In genomic region chr5:157365732-157366131, GRCh38 we compare ENCODE assay signal across 14 cellular contexts.
"Had no signal": no experiment of that assay in that cellular context is flagged by ENCODE, and none has a peak within 500 bp of the region (broad histone marks: within the 10 kb centered on the region; RNA-seq: fewer than 3 reads in every experiment).

No MANE protein-coding gene starts in this region.

- H3K27ac ChIP-seq: adrenal gland, hepatocyte, parathyroid adenoma, suprapubic skin, upper lobe of left lung had no signal

- H3K4me3 Mint-ChIP-seq: activated B cell treated with CpG ODN at 0.5 μM for 24 hours; activated CD8-positive, alpha-beta T cell treated with anti-CD3 and anti-CD28 coated beads, Interleukin-2, amount 10 ng/mL, durations not matched to agents 7 days and 5 days; T-helper 2 cell treated with Interferon-gamma antibody and Interleukin-4, amounts not matched to agents 5 μg/mL and 100 μg/mL, for 36 hours had no signal

- H3K27me3 Mint-ChIP-seq: activated B cell treated with CpG ODN at 0.5 μM for 24 hours had no signal

- DNase-seq: activated B cell treated with CpG ODN at 0.5 μM for 24 hours; activated CD4-positive, alpha-beta T cell treated with anti-CD3 and anti-CD28 coated beads for 48 hours; activated CD8-positive, alpha-beta memory T cell treated with anti-CD3 and anti-CD28 coated beads, Interleukin-2, amount 50 U/mL, for 4 hours; activated CD8-positive, alpha-beta T cell treated with anti-CD3 and anti-CD28 coated beads, Interleukin-2, amount 10 ng/mL, durations not matched to agents 7 days and 5 days; activated naive CD4-positive, alpha-beta T cell; adrenal gland; islet precursor cell; midbrain; stimulated activated naive CD4-positive, alpha-beta T cell; upper lobe of left lung had no signal

- H2AFZ ChIP-seq: parathyroid adenoma had no signal

- H3K4me3 ChIP-seq: adrenal gland, hepatocyte, suprapubic skin, upper lobe of left lung had no signal

- H3K36me3 ChIP-seq: adrenal gland, suprapubic skin had no signal

- ATAC-seq: activated CD8-positive, alpha-beta T cell treated with anti-CD3 and anti-CD28 coated beads, Interleukin-2, amount 10 ng/mL, durations not matched to agents 7 days and 5 days had no signal

- H3K9me3 ChIP-seq: adrenal gland, suprapubic skin, upper lobe of left lung had no signal

- H3K4me1 Mint-ChIP-seq: activated B cell treated with CpG ODN at 0.5 μM for 24 hours had no signal

- H3K4me1 ChIP-seq: adrenal gland, suprapubic skin, upper lobe of left lung had no signal

- H3K79me2 ChIP-seq: hepatocyte had no signal

- H3K27ac Mint-ChIP-seq: activated B cell treated with CpG ODN at 0.5 μM for 24 hours; activated CD8-positive, alpha-beta T cell treated with anti-CD3 and anti-CD28 coated beads, Interleukin-2, amount 10 ng/mL, durations not matched to agents 7 days and 5 days; T-helper 2 cell treated with Interferon-gamma antibody and Interleukin-4, amounts not matched to agents 5 μg/mL and 100 μg/mL, for 36 hours had no signal

- H3K9me3 Mint-ChIP-seq: activated B cell treated with CpG ODN at 0.5 μM for 24 hours; T-helper 2 cell treated with Interferon-gamma antibody and Interleukin-4, amounts not matched to agents 5 μg/mL and 100 μg/mL, for 36 hours had no signal

- H3K27me3 ChIP-seq: adrenal gland, hepatocyte, suprapubic skin, upper lobe of left lung had no signal

- H3K4me2 ChIP-seq: hepatocyte had no signal
